ENCODE assay signal across 1 cellular context in the genomic region with DNA sequence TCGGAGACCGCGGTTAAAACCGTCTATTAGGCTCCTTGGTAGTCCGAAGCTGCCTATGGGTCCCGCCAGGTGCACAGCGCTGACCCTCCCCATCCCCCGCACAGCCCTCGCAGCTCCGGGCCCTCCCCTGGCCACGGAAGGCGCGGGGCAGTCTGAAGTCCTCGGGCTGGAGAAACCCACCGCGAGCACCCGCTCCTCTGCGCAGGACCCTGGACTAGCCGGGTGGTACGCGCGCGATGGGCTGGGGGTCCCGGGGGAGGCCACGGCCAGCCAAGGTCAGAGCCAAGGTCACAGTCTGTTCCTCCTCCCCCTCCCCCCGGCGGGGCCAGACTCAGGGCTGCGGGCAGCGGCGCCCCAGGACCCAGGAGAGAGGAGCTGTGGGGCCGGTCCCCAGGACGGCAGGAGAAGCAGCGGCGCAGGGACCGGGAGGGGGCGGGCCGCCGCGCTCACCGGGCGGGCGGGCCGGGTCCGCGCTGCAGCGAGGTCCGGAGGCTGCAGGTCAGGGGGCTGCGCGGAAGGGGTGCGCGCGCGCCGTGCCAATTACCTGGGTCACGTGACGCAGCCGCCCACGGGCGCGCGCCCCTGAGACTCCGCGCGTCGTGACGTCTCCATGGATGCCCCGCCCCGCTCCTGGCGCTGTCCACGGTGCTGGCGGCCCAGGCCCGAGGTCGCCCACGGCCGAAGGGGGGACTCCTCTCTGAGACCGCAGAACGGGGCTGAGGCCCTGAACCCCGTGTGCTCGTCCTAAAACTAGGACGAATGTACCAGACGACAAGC.
A peak's percentile ranks its signal among the peaks of the same experiment; 100 is the strongest.
TF ChIP-seq lines count a peak whose summit lies in the region.

A gene (minus strand): TSS at position 535 of the 777 bp plus-strand sequence. CDS start 3,731 bp downstream, outside the sequence.

TF ChIP-seq in GM12878, 131 proteins besides CTCF, POLR2A, EP300 and RAD21 (continued from another document and continues in another):
- TF ChIP-seq, protein P1, sequence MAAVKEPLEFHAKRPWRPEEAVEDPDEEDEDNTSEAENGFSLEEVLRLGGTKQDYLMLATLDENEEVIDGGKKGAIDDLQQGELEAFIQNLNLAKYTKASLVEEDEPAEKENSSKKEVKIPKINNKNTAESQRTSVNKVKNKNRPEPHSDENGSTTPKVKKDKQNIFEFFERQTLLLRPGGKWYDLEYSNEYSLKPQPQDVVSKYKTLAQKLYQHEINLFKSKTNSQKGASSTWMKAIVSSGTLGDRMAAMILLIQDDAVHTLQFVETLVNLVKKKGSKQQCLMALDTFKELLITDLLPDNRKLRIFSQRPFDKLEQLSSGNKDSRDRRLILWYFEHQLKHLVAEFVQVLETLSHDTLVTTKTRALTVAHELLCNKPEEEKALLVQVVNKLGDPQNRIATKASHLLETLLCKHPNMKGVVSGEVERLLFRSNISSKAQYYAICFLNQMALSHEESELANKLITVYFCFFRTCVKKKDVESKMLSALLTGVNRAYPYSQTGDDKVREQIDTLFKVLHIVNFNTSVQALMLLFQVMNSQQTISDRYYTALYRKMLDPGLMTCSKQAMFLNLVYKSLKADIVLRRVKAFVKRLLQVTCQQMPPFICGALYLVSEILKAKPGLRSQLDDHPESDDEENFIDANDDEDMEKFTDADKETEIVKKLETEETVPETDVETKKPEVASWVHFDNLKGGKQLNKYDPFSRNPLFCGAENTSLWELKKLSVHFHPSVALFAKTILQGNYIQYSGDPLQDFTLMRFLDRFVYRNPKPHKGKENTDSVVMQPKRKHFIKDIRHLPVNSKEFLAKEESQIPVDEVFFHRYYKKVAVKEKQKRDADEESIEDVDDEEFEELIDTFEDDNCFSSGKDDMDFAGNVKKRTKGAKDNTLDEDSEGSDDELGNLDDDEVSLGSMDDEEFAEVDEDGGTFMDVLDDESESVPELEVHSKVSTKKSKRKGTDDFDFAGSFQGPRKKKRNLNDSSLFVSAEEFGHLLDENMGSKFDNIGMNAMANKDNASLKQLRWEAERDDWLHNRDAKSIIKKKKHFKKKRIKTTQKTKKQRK (IDR thresholded peaks at IDR 0.05; ENCODE audit: low read depth, low read length): no peak
- TF ChIP-seq, protein P2, sequence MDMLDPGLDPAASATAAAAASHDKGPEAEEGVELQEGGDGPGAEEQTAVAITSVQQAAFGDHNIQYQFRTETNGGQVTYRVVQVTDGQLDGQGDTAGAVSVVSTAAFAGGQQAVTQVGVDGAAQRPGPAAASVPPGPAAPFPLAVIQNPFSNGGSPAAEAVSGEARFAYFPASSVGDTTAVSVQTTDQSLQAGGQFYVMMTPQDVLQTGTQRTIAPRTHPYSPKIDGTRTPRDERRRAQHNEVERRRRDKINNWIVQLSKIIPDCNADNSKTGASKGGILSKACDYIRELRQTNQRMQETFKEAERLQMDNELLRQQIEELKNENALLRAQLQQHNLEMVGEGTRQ (IDR thresholded peaks at IDR 0.05; ENCODE audit: borderline replicate concordance, low read depth, low read length): peak; percentile 86
- TF ChIP-seq ZBED1 (IDR thresholded peaks at IDR 0.05; ENCODE audit: borderline replicate concordance) (no peak), RBBP5 (conservative IDR thresholded peaks at IDR 0.05) (no peak), KDM1A (IDR thresholded peaks at IDR 0.05; ENCODE audit: borderline replicate concordance) (no peak), KLF5 (IDR thresholded peaks at IDR 0.05; ENCODE audit: partially characterized antibody) (no peak), ESRRA (IDR thresholded peaks at IDR 0.05; ENCODE audit: low read length) (peak; percentile 74; the same call in 1 of the 2 replicates), ZNF622 (IDR thresholded peaks at IDR 0.05) (no peak), KAT2A (conservative IDR thresholded peaks at IDR 0.05; ENCODE audit: control insufficient read depth, low read depth, low read length) (no peak), HCFC1 (IDR thresholded peaks at IDR 0.05; ENCODE audit: low read length) (no peak), MTA3 (IDR thresholded peaks at IDR 0.05; ENCODE audit: borderline replicate concordance, low read length) (no peak), CHD2 (IDR thresholded peaks at IDR 0.05; ENCODE audit: borderline replicate concordance, low read depth, low read length) (no peak), IRF4 (IDR thresholded peaks at IDR 0.05; ENCODE audit: low read depth, low read length) (no peak), NR2C2 (IDR thresholded peaks at IDR 0.05; ENCODE audit: borderline replicate concordance, control insufficient read depth, insufficient read length, low read depth) (no peak), ZZZ3 (IDR thresholded peaks at IDR 0.05; ENCODE audit: control insufficient read depth, insufficient read length, low read depth) (no peak), NFIC (IDR thresholded peaks at IDR 0.05; ENCODE audit: low read depth, low read length) (no peak), CREB1 (IDR thresholded peaks at IDR 0.05; ENCODE audit: low read depth) (peak; percentile 69; the same call in 1 of the 2 replicates), EED (IDR thresholded peaks at IDR 0.05; ENCODE audit: low read depth) (no peak), HDGF (IDR thresholded peaks at IDR 0.05) (no peak), RB1 (IDR thresholded peaks at IDR 0.05; ENCODE audit: borderline replicate concordance) (no peak), ZNF217 (IDR thresholded peaks at IDR 0.05) (no peak), HDAC2 (IDR thresholded peaks at IDR 0.05) (no peak), FOXM1 (IDR thresholded peaks at IDR 0.05; ENCODE audit: low read depth, low read length) (no peak), SMAD1 (IDR thresholded peaks at IDR 0.05; ENCODE audit: low read depth, partially characterized antibody) (no peak), WRNIP1 (IDR thresholded peaks at IDR 0.05; ENCODE audit: borderline replicate concordance, low read depth, low read length) (no peak), GATAD2B (conservative IDR thresholded peaks at IDR 0.05; ENCODE audit: low read depth) (no peak; the same call in 1 of the 2 replicates), SPI1 (IDR thresholded peaks at IDR 0.05; ENCODE audit: borderline replicate concordance, insufficient read depth, low read depth, low read length) (no peak), MXI1 (IDR thresholded peaks at IDR 0.05; ENCODE audit: low read depth, low read length) (peak; percentile 60), ASH2L (IDR thresholded peaks at IDR 0.05; ENCODE audit: borderline replicate concordance, low read depth) (no peak), SUZ12 (IDR thresholded peaks at IDR 0.05; ENCODE audit: unreplicated experiment) (no peak)
- TF ChIP-seq, protein P3, sequence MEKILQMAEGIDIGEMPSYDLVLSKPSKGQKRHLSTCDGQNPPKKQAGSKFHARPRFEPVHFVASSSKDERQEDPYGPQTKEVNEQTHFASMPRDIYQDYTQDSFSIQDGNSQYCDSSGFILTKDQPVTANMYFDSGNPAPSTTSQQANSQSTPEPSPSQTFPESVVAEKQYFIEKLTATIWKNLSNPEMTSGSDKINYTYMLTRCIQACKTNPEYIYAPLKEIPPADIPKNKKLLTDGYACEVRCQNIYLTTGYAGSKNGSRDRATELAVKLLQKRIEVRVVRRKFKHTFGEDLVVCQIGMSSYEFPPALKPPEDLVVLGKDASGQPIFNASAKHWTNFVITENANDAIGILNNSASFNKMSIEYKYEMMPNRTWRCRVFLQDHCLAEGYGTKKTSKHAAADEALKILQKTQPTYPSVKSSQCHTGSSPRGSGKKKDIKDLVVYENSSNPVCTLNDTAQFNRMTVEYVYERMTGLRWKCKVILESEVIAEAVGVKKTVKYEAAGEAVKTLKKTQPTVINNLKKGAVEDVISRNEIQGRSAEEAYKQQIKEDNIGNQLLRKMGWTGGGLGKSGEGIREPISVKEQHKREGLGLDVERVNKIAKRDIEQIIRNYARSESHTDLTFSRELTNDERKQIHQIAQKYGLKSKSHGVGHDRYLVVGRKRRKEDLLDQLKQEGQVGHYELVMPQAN (conservative IDR thresholded peaks at IDR 0.05): 0 out of 2 replicates have a peak, but pooled peaks have one; percentile 43
- TF ChIP-seq, protein P4, sequence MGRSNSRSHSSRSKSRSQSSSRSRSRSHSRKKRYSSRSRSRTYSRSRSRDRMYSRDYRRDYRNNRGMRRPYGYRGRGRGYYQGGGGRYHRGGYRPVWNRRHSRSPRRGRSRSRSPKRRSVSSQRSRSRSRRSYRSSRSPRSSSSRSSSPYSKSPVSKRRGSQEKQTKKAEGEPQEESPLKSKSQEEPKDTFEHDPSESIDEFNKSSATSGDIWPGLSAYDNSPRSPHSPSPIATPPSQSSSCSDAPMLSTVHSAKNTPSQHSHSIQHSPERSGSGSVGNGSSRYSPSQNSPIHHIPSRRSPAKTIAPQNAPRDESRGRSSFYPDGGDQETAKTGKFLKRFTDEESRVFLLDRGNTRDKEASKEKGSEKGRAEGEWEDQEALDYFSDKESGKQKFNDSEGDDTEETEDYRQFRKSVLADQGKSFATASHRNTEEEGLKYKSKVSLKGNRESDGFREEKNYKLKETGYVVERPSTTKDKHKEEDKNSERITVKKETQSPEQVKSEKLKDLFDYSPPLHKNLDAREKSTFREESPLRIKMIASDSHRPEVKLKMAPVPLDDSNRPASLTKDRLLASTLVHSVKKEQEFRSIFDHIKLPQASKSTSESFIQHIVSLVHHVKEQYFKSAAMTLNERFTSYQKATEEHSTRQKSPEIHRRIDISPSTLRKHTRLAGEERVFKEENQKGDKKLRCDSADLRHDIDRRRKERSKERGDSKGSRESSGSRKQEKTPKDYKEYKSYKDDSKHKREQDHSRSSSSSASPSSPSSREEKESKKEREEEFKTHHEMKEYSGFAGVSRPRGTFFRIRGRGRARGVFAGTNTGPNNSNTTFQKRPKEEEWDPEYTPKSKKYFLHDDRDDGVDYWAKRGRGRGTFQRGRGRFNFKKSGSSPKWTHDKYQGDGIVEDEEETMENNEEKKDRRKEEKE (IDR thresholded peaks at IDR 0.05): no peak
- TF ChIP-seq, protein P5, sequence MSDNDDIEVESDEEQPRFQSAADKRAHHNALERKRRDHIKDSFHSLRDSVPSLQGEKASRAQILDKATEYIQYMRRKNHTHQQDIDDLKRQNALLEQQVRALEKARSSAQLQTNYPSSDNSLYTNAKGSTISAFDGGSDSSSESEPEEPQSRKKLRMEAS (IDR thresholded peaks at IDR 0.05; ENCODE audit: low read depth, low read length): peak; percentile 77
- TF ChIP-seq, protein P6, sequence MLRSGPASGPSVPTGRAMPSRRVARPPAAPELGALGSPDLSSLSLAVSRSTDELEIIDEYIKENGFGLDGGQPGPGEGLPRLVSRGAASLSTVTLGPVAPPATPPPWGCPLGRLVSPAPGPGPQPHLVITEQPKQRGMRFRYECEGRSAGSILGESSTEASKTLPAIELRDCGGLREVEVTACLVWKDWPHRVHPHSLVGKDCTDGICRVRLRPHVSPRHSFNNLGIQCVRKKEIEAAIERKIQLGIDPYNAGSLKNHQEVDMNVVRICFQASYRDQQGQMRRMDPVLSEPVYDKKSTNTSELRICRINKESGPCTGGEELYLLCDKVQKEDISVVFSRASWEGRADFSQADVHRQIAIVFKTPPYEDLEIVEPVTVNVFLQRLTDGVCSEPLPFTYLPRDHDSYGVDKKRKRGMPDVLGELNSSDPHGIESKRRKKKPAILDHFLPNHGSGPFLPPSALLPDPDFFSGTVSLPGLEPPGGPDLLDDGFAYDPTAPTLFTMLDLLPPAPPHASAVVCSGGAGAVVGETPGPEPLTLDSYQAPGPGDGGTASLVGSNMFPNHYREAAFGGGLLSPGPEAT (IDR thresholded peaks at IDR 0.05; ENCODE audit: low read depth): no peak
- TF ChIP-seq, protein P7, sequence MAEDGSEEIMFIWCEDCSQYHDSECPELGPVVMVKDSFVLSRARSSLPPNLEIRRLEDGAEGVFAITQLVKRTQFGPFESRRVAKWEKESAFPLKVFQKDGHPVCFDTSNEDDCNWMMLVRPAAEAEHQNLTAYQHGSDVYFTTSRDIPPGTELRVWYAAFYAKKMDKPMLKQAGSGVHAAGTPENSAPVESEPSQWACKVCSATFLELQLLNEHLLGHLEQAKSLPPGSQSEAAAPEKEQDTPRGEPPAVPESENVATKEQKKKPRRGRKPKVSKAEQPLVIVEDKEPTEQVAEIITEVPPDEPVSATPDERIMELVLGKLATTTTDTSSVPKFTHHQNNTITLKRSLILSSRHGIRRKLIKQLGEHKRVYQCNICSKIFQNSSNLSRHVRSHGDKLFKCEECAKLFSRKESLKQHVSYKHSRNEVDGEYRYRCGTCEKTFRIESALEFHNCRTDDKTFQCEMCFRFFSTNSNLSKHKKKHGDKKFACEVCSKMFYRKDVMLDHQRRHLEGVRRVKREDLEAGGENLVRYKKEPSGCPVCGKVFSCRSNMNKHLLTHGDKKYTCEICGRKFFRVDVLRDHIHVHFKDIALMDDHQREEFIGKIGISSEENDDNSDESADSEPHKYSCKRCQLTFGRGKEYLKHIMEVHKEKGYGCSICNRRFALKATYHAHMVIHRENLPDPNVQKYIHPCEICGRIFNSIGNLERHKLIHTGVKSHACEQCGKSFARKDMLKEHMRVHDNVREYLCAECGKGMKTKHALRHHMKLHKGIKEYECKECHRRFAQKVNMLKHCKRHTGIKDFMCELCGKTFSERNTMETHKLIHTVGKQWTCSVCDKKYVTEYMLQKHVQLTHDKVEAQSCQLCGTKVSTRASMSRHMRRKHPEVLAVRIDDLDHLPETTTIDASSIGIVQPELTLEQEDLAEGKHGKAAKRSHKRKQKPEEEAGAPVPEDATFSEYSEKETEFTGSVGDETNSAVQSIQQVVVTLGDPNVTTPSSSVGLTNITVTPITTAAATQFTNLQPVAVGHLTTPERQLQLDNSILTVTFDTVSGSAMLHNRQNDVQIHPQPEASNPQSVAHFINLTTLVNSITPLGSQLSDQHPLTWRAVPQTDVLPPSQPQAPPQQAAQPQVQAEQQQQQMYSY (CRISPR knock-in tag; IDR thresholded peaks at IDR 0.05): peak; percentile 78; the same call in 1 of the 2 replicates
- TF ChIP-seq, protein P8, sequence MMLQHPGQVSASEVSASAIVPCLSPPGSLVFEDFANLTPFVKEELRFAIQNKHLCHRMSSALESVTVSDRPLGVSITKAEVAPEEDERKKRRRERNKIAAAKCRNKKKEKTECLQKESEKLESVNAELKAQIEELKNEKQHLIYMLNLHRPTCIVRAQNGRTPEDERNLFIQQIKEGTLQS (IDR thresholded peaks at IDR 0.05; ENCODE audit: borderline replicate concordance, extremely low read depth, low read depth, low read length): peak; percentile 71
- TF ChIP-seq, protein P9, sequence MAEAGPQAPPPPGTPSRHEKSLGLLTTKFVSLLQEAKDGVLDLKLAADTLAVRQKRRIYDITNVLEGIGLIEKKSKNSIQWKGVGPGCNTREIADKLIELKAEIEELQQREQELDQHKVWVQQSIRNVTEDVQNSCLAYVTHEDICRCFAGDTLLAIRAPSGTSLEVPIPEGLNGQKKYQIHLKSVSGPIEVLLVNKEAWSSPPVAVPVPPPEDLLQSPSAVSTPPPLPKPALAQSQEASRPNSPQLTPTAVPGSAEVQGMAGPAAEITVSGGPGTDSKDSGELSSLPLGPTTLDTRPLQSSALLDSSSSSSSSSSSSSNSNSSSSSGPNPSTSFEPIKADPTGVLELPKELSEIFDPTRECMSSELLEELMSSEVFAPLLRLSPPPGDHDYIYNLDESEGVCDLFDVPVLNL (IDR thresholded peaks at IDR 0.05; ENCODE audit: low read depth, low read length): no peak
- TF ChIP-seq, protein P10, sequence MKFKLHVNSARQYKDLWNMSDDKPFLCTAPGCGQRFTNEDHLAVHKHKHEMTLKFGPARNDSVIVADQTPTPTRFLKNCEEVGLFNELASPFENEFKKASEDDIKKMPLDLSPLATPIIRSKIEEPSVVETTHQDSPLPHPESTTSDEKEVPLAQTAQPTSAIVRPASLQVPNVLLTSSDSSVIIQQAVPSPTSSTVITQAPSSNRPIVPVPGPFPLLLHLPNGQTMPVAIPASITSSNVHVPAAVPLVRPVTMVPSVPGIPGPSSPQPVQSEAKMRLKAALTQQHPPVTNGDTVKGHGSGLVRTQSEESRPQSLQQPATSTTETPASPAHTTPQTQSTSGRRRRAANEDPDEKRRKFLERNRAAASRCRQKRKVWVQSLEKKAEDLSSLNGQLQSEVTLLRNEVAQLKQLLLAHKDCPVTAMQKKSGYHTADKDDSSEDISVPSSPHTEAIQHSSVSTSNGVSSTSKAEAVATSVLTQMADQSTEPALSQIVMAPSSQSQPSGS (IDR thresholded peaks at IDR 0.05; ENCODE audit: low read length): no peak
